28 cellular contexts compared by ENCODE assay signal in the genomic region with DNA sequence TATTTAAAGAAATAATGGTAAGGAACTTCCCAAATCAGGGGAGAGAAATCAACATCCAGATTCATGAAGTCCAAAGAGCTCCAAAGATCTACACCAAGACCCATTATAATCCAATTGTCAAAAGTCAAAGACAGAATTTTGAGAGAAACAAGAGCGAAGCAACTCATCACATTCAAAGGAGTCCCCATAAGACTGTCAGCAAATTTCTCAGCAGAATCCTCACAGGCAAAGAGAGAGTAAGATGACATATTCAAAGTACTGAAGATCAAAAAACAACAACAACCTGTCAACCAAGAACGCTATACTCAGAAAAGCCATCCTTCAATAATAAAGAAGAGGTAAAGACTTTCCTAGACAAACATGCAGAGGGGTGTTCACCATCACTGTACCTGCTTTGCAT.
"Had no signal": no experiment of that assay in that cellular context is flagged by ENCODE, and none has a peak within 500 bp of the region (broad histone marks: within the 10 kb centered on the region; RNA-seq: fewer than 3 reads in every experiment).

No MANE protein-coding gene starts in this region.

- H3K36me3 ChIP-seq: stomach, suprapubic skin, thyroid gland, tibial artery, transverse colon, upper lobe of left lung, upper lobe of right lung, uterus, vagina had no signal

- H3K4me3 Mint-ChIP-seq: stimulated activated effector memory CD8-positive, alpha-beta T cell treated with anti-CD3 and anti-CD28 coated beads, Interleukin-12 subunit alpha, Interleukin-12 subunit beta, amount 100 ng/mL, for 72 hours; stimulated activated memory B cell treated with anti-CD40 and anti-IgM and Interleukin-4, amounts not matched to agents 10 μg/mL and 1 μg/mL and 100 μg/mL, for 72 hours; stimulated activated naive B cell treated with anti-CD40 and anti-IgM and Interleukin-4, amounts not matched to agents 10 μg/mL and 1 μg/mL and 100 μg/mL, for 72 hours; stimulated activated naive CD8-positive, alpha-beta T cell treated with anti-CD3 and anti-CD28 coated beads, Interleukin-15, amount 100 ng/mL, for 72 hours; stimulated activated naive CD8-positive, alpha-beta T cell treated with anti-CD3 and anti-CD28 coated beads, Interleukin-15, Interleukin-2, amounts not matched to agents 100 ng/mL and 50 ng/mL, for 24 hours; type B pancreatic cell had no signal

- H3K4me1 Mint-ChIP-seq: stimulated activated effector memory CD8-positive, alpha-beta T cell treated with anti-CD3 and anti-CD28 coated beads, Interleukin-12 subunit alpha, Interleukin-12 subunit beta, amount 100 ng/mL, for 72 hours; stimulated activated memory B cell treated with anti-CD40 and anti-IgM and Interleukin-4, amounts not matched to agents 10 μg/mL and 1 μg/mL and 100 μg/mL, for 72 hours had no signal

- DNase-seq: stimulated activated CD4-positive, alpha-beta T cell treated with anti-CD3 and anti-CD28 coated beads, Interleukin-2, amount 100 ng/mL, for 48 hours; stimulated activated CD4-positive, alpha-beta T cell treated with anti-CD3 and anti-CD28 coated beads, Interleukin-4, amount 100 ng/mL, for 1 hour; stimulated activated CD4-positive, alpha-beta T cell treated with anti-CD3 and anti-CD28 coated beads, Interleukin-4, amount 100 ng/mL, for 24 hours; stimulated activated CD4-positive, alpha-beta T cell treated with anti-CD3 and anti-CD28 coated beads, Interleukin-4, amount 100 ng/mL, for 4 hours; stimulated activated CD8-positive, alpha-beta memory T cell treated with anti-CD3 and anti-CD28 coated beads, Interleukin-4, amount 100 ng/mL, for 48 hours; stimulated activated naive B cell treated with anti-CD40 and anti-IgM and Interleukin-4, amounts not matched to agents 10 μg/mL and 1 μg/mL and 100 μg/mL, for 72 hours; stimulated activated naive CD4-positive, alpha-beta T cell; stimulated activated naive CD4-positive, alpha-beta T cell treated with Interleukin-2 at 50 U/mL for 16 hours; stimulated activated naive CD8-positive, alpha-beta T cell treated with anti-CD3 and anti-CD28 coated beads, Interleukin-15, amount 100 ng/mL, for 72 hours; stimulated activated naive CD8-positive, alpha-beta T cell treated with anti-CD3 and anti-CD28 coated beads, Interleukin-15, Interleukin-2, amounts not matched to agents 100 U/mL and 50 U/mL, for 24 hours; stomach; substantia nigra; testis; thyroid gland; tibial artery; transverse colon; trophoblast cell; upper lobe of left lung; upper lobe of right lung; uterus had no signal

- H3K9me3 ChIP-seq: testis, thyroid gland, upper lobe of right lung, vagina had no signal

- H3K4me1 ChIP-seq: suprapubic skin, testis, thyroid gland, tibial artery, transverse colon, upper lobe of left lung, upper lobe of right lung, uterus, vagina had no signal

- H3K27ac Mint-ChIP-seq: stimulated activated effector memory CD8-positive, alpha-beta T cell treated with anti-CD3 and anti-CD28 coated beads, Interleukin-12 subunit alpha, Interleukin-12 subunit beta, amount 100 ng/mL, for 72 hours; stimulated activated memory B cell treated with anti-CD40 and anti-IgM and Interleukin-4, amounts not matched to agents 10 μg/mL and 1 μg/mL and 100 μg/mL, for 72 hours; stimulated activated naive B cell treated with anti-CD40 and anti-IgM and Interleukin-4, amounts not matched to agents 10 μg/mL and 1 μg/mL and 100 μg/mL, for 72 hours; stimulated activated naive CD8-positive, alpha-beta T cell treated with anti-CD3 and anti-CD28 coated beads, Interleukin-15, amount 100 ng/mL, for 72 hours; type B pancreatic cell had no signal

- H3K27me3 Mint-ChIP-seq: stimulated activated memory B cell treated with anti-CD40 and anti-IgM and Interleukin-4, amounts not matched to agents 10 μg/mL and 1 μg/mL and 100 μg/mL, for 72 hours; stimulated activated naive B cell treated with anti-CD40 and anti-IgM and Interleukin-4, amounts not matched to agents 10 μg/mL and 1 μg/mL and 100 μg/mL, for 72 hours; stimulated activated naive CD8-positive, alpha-beta T cell treated with anti-CD3 and anti-CD28 coated beads, Interleukin-15, amount 100 ng/mL, for 72 hours; stimulated activated naive CD8-positive, alpha-beta T cell treated with anti-CD3 and anti-CD28 coated beads, Interleukin-15, Interleukin-2, amounts not matched to agents 100 ng/mL and 50 ng/mL, for 24 hours; type B pancreatic cell had no signal

- ATAC-seq: stimulated activated effector memory CD8-positive, alpha-beta T cell treated with anti-CD3 and anti-CD28 coated beads, Interleukin-12 subunit alpha, Interleukin-12 subunit beta, amount 100 ng/mL, for 72 hours; stimulated activated memory B cell treated with anti-CD40 and anti-IgM and Interleukin-4, amounts not matched to agents 10 μg/mL and 1 μg/mL and 100 μg/mL, for 72 hours; stimulated activated naive B cell treated with anti-CD40 and anti-IgM and Interleukin-4, amounts not matched to agents 10 μg/mL and 1 μg/mL and 100 μg/mL, for 72 hours; stimulated activated naive CD8-positive, alpha-beta T cell treated with anti-CD3 and anti-CD28 coated beads, Interleukin-15, amount 100 ng/mL, for 72 hours; stimulated activated naive CD8-positive, alpha-beta T cell treated with anti-CD3 and anti-CD28 coated beads, Interleukin-15, Interleukin-2, amounts not matched to agents 100 U/mL and 50 U/mL, for 24 hours; upper lobe of right lung had no signal

- H3K36me3 Mint-ChIP-seq: stimulated activated effector memory CD8-positive, alpha-beta T cell treated with anti-CD3 and anti-CD28 coated beads, Interleukin-12 subunit alpha, Interleukin-12 subunit beta, amount 100 ng/mL, for 72 hours had no signal

- H3K4me3 ChIP-seq: stomach, suprapubic skin, testis, thoracic aorta, thyroid gland, tibial artery, tibial nerve, transverse colon, upper lobe of left lung, upper lobe of right lung, uterus, vagina had no signal

- H3K27ac ChIP-seq: stomach, suprapubic skin, testis, thoracic aorta, thyroid gland, tibial artery, tibial nerve, transverse colon, upper lobe of left lung, upper lobe of right lung, uterus, vagina had no signal
